In genomic region chr5:151755383-151755782, GRCh38 we compare ENCODE assay signal across 18 cellular contexts. TPM values are rescaled to one million over a fixed set of nuclear protein-coding genes. Genes with fewer than 3 reads are reported as not detected.
DNase-seq lines count a peak whose midpoint lies in the region; ATAC-seq and TF ChIP-seq lines count a peak whose summit lies in the region.
"Had no signal": no experiment of that assay in that cellular context is flagged by ENCODE, and none has a peak within 500 bp of the region (broad histone marks: within the 10 kb centered on the region; RNA-seq: fewer than 3 reads in every experiment).

No MANE protein-coding gene starts in this region.

- intact Hi-C loops in activated CD8-positive, alpha-beta T cell treated with anti-CD3 and anti-CD28 coated beads for 36 hours (cut with micrococcal nuclease) = no loop called here
- intact Hi-C loops in posterior cingulate gyrus (cut with DNase I) (no loop called here), psoas muscle (cut with DNase I) (no loop called here)

- no peak for ATAC-seq in activated CD8-positive, alpha-beta T cell treated with anti-CD3 and anti-CD28 coated beads for 36 hours
- no peak for ATAC-seq in activated CD8-positive, alpha-beta T cell treated with anti-CD3 and anti-CD28 coated beads, Interleukin-2, amount 10 ng/mL, durations not matched to agents 7 days and 5 days
- ATAC-seq in stimulated activated naive B cell treated with anti-CD40 and anti-IgM and Interleukin-4, amounts not matched to agents 10 μg/mL and 1 μg/mL and 100 μg/mL, for 72 hours (replicated peaks) = peak; percentile 34 to 51
- no peak for ATAC-seq in psoas muscle

- H3K36me3 ChIP-seq in psoas muscle (ENCODE audit: insufficient read depth in 1 of 2, low read depth in 1 of 2) = no peaks in the 10 kb centered on the region

- CTCF ChIA-PET in activated CD8-positive, alpha-beta T cell treated with anti-CD3 and anti-CD28 coated beads for 36 hours (lab: Charles Lee) = interaction anchor here (0.7 to 8.5 kb wide), 7 partner anchors 9 to 387 kb away, joined by 3 to 53 read pairs (median 4); partner anchors contain the start of gene G3BP1
- CTCF ChIA-PET in activated CD8-positive, alpha-beta T cell treated with anti-CD3 and anti-CD28 coated beads, Interleukin-2, amount 10 ng/mL, durations not matched to agents 7 days and 5 days (lab: Charles Lee) = interaction anchor here (0.6 to 3.9 kb wide), 3 partner anchors 14 to 97 kb away, joined by 3 to 24 read pairs (median 6); partner anchors contain the start of gene G3BP1

- no peaks in the 10 kb centered on the region for H3K27me3 ChIP-seq in psoas muscle (ENCODE audit: insufficient read depth in 3 of 3, low read length in 2 of 3)

- peaks cover 19% of the 10 kb centered on the region for H3K36me3 Mint-ChIP-seq in activated CD8-positive, alpha-beta T cell treated with anti-CD3 and anti-CD28 coated beads for 36 hours (ENCODE audit: low read depth)
- H3K36me3 Mint-ChIP-seq in activated CD8-positive, alpha-beta T cell treated with anti-CD3 and anti-CD28 coated beads, Interleukin-2, amount 10 ng/mL, durations not matched to agents 7 days and 5 days (ENCODE audit: low read depth) = peaks cover 17% of the 10 kb centered on the region
- peaks cover 22 to 27% of the 10 kb centered on the region in 2 donors for H3K36me3 Mint-ChIP-seq in stimulated activated naive B cell treated with anti-CD40 and anti-IgM and Interleukin-4, amounts not matched to agents 10 μg/mL and 1 μg/mL and 100 μg/mL, for 72 hours

- POLR2A ChIA-PET in activated CD8-positive, alpha-beta T cell treated with anti-CD3 and anti-CD28 coated beads for 36 hours (lab: Charles Lee) = interaction anchor here (0.6 to 7.5 kb wide), 2 partner anchors 16 to 76 kb away, joined by 3 to 82 read pairs; partner anchors contain the start of gene G3BP1
- POLR2A ChIA-PET in activated CD8-positive, alpha-beta T cell treated with anti-CD3 and anti-CD28 coated beads, Interleukin-2, amount 10 ng/mL, durations not matched to agents 7 days and 5 days (lab: Charles Lee) = interaction anchor here (0.6 to 10.3 kb wide), 2 partner anchors 17 to 305 kb away, joined by 3 to 100 read pairs; partner anchors contain the start of gene G3BP1

- H3K9me3 ChIP-seq in psoas muscle = no peaks in the 10 kb centered on the region

- no peak overlapping the region for H3K4me3 Mint-ChIP-seq in activated CD8-positive, alpha-beta T cell treated with anti-CD3 and anti-CD28 coated beads for 36 hours
- no peak overlapping the region for H3K4me3 Mint-ChIP-seq in activated CD8-positive, alpha-beta T cell treated with anti-CD3 and anti-CD28 coated beads, Interleukin-2, amount 10 ng/mL, durations not matched to agents 7 days and 5 days
- peak overlapping the region; percentile 65 to 96 for H3K4me3 Mint-ChIP-seq in stimulated activated naive B cell treated with anti-CD40 and anti-IgM and Interleukin-4, amounts not matched to agents 10 μg/mL and 1 μg/mL and 100 μg/mL, for 72 hours

- H3K9me3 Mint-ChIP-seq in activated CD8-positive, alpha-beta T cell treated with anti-CD3 and anti-CD28 coated beads for 36 hours = no peaks in the 10 kb centered on the region
- H3K9me3 Mint-ChIP-seq in activated CD8-positive, alpha-beta T cell treated with anti-CD3 and anti-CD28 coated beads, Interleukin-2, amount 10 ng/mL, durations not matched to agents 7 days and 5 days (ENCODE audit: insufficient read depth) = no peaks in the 10 kb centered on the region
- H3K9me3 Mint-ChIP-seq in stimulated activated naive B cell treated with anti-CD40 and anti-IgM and Interleukin-4, amounts not matched to agents 10 μg/mL and 1 μg/mL and 100 μg/mL, for 72 hours = no peaks in the 10 kb centered on the region
- H3K9me3 Mint-ChIP-seq: activated B cell treated with CpG ODN at 0.5 μM for 24 hours; CD8-positive, alpha-beta memory T cell had no signal

- WGBS in psoas muscle, 3 donors = 47 to 76% (median 62%) methylated on average over 3 of the region's 3 CpGs

- peaks cover 42% of the 10 kb centered on the region for H3K4me1 Mint-ChIP-seq in activated CD8-positive, alpha-beta T cell treated with anti-CD3 and anti-CD28 coated beads for 36 hours (ENCODE audit: low read depth)
- H3K4me1 Mint-ChIP-seq in activated CD8-positive, alpha-beta T cell treated with anti-CD3 and anti-CD28 coated beads, Interleukin-2, amount 10 ng/mL, durations not matched to agents 7 days and 5 days (ENCODE audit: low read depth) = peaks cover 34% of the 10 kb centered on the region
- peaks cover 36 to 62% of the 10 kb centered on the region in 2 donors for H3K4me1 Mint-ChIP-seq in stimulated activated naive B cell treated with anti-CD40 and anti-IgM and Interleukin-4, amounts not matched to agents 10 μg/mL and 1 μg/mL and 100 μg/mL, for 72 hours

- peak; percentile 26 for DNase-seq in activated CD8-positive, alpha-beta T cell treated with anti-CD3 and anti-CD28 coated beads for 36 hours
- no peak for DNase-seq in activated CD8-positive, alpha-beta T cell treated with anti-CD3 and anti-CD28 coated beads, Interleukin-2, amount 10 ng/mL, durations not matched to agents 7 days and 5 days
- peak; percentile 78 for DNase-seq in RPMI8226
- peak; percentile 23 for DNase-seq in islet precursor cell
- no peak for DNase-seq in stimulated activated naive B cell treated with anti-CD40 and anti-IgM and Interleukin-4, amounts not matched to agents 10 μg/mL and 1 μg/mL and 100 μg/mL, for 72 hours
- DNase-seq in posterior cingulate gyrus = no peak
- no peak for DNase-seq in psoas muscle
- no peak for DNase-seq in activated CD4-positive, alpha-beta T cell treated with anti-CD3 and anti-CD28 coated beads for 4 hours
- DNase-seq: activated B cell treated with CpG ODN at 0.5 μM for 24 hours; activated naive CD4-positive, alpha-beta T cell; CD8-positive, alpha-beta memory T cell; cortex of kidney; DND-41; HCEC 1CT; NCI-H1694; NCI-H446 treated with DMSO at 0.1 percent for 48 hours; SHP77; T-helper 2 cell had no signal

- H3K4me1 ChIP-seq in psoas muscle = peaks cover 11% of the 10 kb centered on the region

- no peak overlapping the region for H3K27ac ChIP-seq in psoas muscle

- no peak for TF ChIP-seq CTCF in activated CD8-positive, alpha-beta T cell treated with anti-CD3 and anti-CD28 coated beads for 36 hours (IDR thresholded peaks at IDR 0.05)
- no peak for TF ChIP-seq CTCF in psoas muscle (IDR thresholded peaks at IDR 0.05)

- H3K27ac Mint-ChIP-seq in activated CD8-positive, alpha-beta T cell treated with anti-CD3 and anti-CD28 coated beads for 36 hours = peak overlapping the region; percentile 12
- no peak overlapping the region for H3K27ac Mint-ChIP-seq in activated CD8-positive, alpha-beta T cell treated with anti-CD3 and anti-CD28 coated beads, Interleukin-2, amount 10 ng/mL, durations not matched to agents 7 days and 5 days
- peak overlapping the region; percentile 86 for H3K27ac Mint-ChIP-seq in stimulated activated naive B cell treated with anti-CD40 and anti-IgM and Interleukin-4, amounts not matched to agents 10 μg/mL and 1 μg/mL and 100 μg/mL, for 72 hours

- no peaks in the 10 kb centered on the region for H3K27me3 Mint-ChIP-seq in activated CD8-positive, alpha-beta T cell treated with anti-CD3 and anti-CD28 coated beads for 36 hours
- no peaks in the 10 kb centered on the region for H3K27me3 Mint-ChIP-seq in activated CD8-positive, alpha-beta T cell treated with anti-CD3 and anti-CD28 coated beads, Interleukin-2, amount 10 ng/mL, durations not matched to agents 7 days and 5 days (ENCODE audit: low read depth)
- no peaks in the 10 kb centered on the region for H3K27me3 Mint-ChIP-seq in stimulated activated naive B cell treated with anti-CD40 and anti-IgM and Interleukin-4, amounts not matched to agents 10 μg/mL and 1 μg/mL and 100 μg/mL, for 72 hours
- H3K27me3 Mint-ChIP-seq: activated B cell treated with CpG ODN at 0.5 μM for 24 hours; CD8-positive, alpha-beta memory T cell had no signal

- H3K4me3 ChIP-seq in psoas muscle = no peak overlapping the region

RNA-seq across cellular contexts. Expression of gene ATOX1, which starts 3.0 kb away (rescaled TPM):
- total RNA-seq in activated CD8-positive, alpha-beta T cell treated with anti-CD3 and anti-CD28 coated beads for 36 hours = 10 to 100 TPM; 69.6 to 73.3 TPM
- total RNA-seq in activated CD8-positive, alpha-beta T cell treated with anti-CD3 and anti-CD28 coated beads, Interleukin-2, amount 10 ng/mL, durations not matched to agents 7 days and 5 days = 10 to 100 TPM; 45.2 to 46.6 TPM
- 10 to 100 TPM; 28.7 to 46.9 (median 40.7) TPM for total RNA-seq in psoas muscle
- polyA plus RNA-seq in psoas muscle = 10 to 100 TPM; 60.5 to 99.1 (median 80.3) TPM

RNA-seq across cellular contexts. Expression of gene G3BP1, which starts 16.4 kb away (rescaled TPM):
- total RNA-seq in activated CD8-positive, alpha-beta T cell treated with anti-CD3 and anti-CD28 coated beads for 36 hours = 100 to 1,000 TPM; 247 to 253 TPM
- 100 to 1,000 TPM; 193 to 213 TPM for total RNA-seq in activated CD8-positive, alpha-beta T cell treated with anti-CD3 and anti-CD28 coated beads, Interleukin-2, amount 10 ng/mL, durations not matched to agents 7 days and 5 days
- 100 to 1,000 TPM; 132 to 230 (median 154) TPM for total RNA-seq in psoas muscle
- polyA plus RNA-seq in psoas muscle = 100 to 1,000 TPM in 1 of 3 donors, 10 to 100 TPM in 2; 47.0 to 123 (median 58.2) TPM

Comparison
In these comparisons a context has a peak if more than half of its experiments do, and no peak if none do; other contexts are left out.
1. DNase-seq: peak in activated CD8-positive, alpha-beta T cell treated with anti-CD3 and anti-CD28 coated beads for 36 hours (single experiment), RPMI8226 (single experiment) and islet precursor cell (single experiment); none in activated CD8-positive, alpha-beta T cell treated with anti-CD3 and anti-CD28 coated beads, Interleukin-2, amount 10 ng/mL, durations not matched to agents 7 days and 5 days (single experiment), stimulated activated naive B cell treated with anti-CD40 and anti-IgM and Interleukin-4, amounts not matched to agents 10 μg/mL and 1 μg/mL and 100 μg/mL, for 72 hours (single experiment), posterior cingulate gyrus (0 of 10), psoas muscle (0 of 2) and activated CD4-positive, alpha-beta T cell treated with anti-CD3 and anti-CD28 coated beads for 4 hours (0 of 2).
2. ATAC-seq: peak in stimulated activated naive B cell treated with anti-CD40 and anti-IgM and Interleukin-4, amounts not matched to agents 10 μg/mL and 1 μg/mL and 100 μg/mL, for 72 hours (2 of 2); none in activated CD8-positive, alpha-beta T cell treated with anti-CD3 and anti-CD28 coated beads for 36 hours (single experiment), activated CD8-positive, alpha-beta T cell treated with anti-CD3 and anti-CD28 coated beads, Interleukin-2, amount 10 ng/mL, durations not matched to agents 7 days and 5 days (single experiment) and psoas muscle (0 of 4).
3. H3K4me3 Mint-ChIP-seq: peak in stimulated activated naive B cell treated with anti-CD40 and anti-IgM and Interleukin-4, amounts not matched to agents 10 μg/mL and 1 μg/mL and 100 μg/mL, for 72 hours (2 of 2); none in activated CD8-positive, alpha-beta T cell treated with anti-CD3 and anti-CD28 coated beads for 36 hours (single experiment) and activated CD8-positive, alpha-beta T cell treated with anti-CD3 and anti-CD28 coated beads, Interleukin-2, amount 10 ng/mL, durations not matched to agents 7 days and 5 days (single experiment).